21 cellular contexts compared by ENCODE assay signal in genomic region chr18:47247833-47248609, GRCh38. TPM values are rescaled to one million over a fixed set of nuclear protein-coding genes. Genes with fewer than 3 reads are reported as not detected.
DNase-seq lines count a peak whose midpoint lies in the region; ATAC-seq and TF ChIP-seq lines count a peak whose summit lies in the region.
"Had no signal": no experiment of that assay in that cellular context is flagged by ENCODE, and none has a peak within 500 bp of the region (broad histone marks: within the 10 kb centered on the region; RNA-seq: fewer than 3 reads in every experiment).

No MANE protein-coding gene starts in this region.

- peaks cover 6% of the 10 kb centered on the region for H3K9me3 ChIP-seq in MG63
- H3K9me3 ChIP-seq: BE2C, body of pancreas, lower lobe of right lung had no signal

- peaks cover 26% of the 10 kb centered on the region for H3K4me1 Mint-ChIP-seq in stimulated activated naive CD8-positive, alpha-beta T cell treated with anti-CD3 and anti-CD28 coated beads, Interleukin-15, Interleukin-2, amounts not matched to agents 100 ng/mL and 50 ng/mL, for 24 hours (ENCODE audit: low read depth)
- H3K4me1 Mint-ChIP-seq in activated T-helper 1 cell treated with anti-CD3 and anti-CD28 coated beads, Interleukin-12 subunit alpha, Interleukin-12 subunit beta, Interleukin-2, Interleukin-4 antibody, amounts not matched to agents 30 ng/mL and 10 ng/mL and 1 ng/mL, durations not matched to agents 14 hours and 24 hours and 36 hours (ENCODE audit: low read depth), result peaks cover 5% of the 10 kb centered on the region
- no peaks in the 10 kb centered on the region for H3K4me1 Mint-ChIP-seq in mesothelial cell of epicardium

- H3K9me3 Mint-ChIP-seq in stimulated activated naive CD8-positive, alpha-beta T cell treated with anti-CD3 and anti-CD28 coated beads, Interleukin-15, Interleukin-2, amounts not matched to agents 100 ng/mL and 50 ng/mL, for 24 hours, result peaks cover 8% of the 10 kb centered on the region
- H3K9me3 Mint-ChIP-seq in activated T-helper 1 cell treated with anti-CD3 and anti-CD28 coated beads, Interleukin-12 subunit alpha, Interleukin-12 subunit beta, Interleukin-2, Interleukin-4 antibody, amounts not matched to agents 30 ng/mL and 10 ng/mL and 1 ng/mL, durations not matched to agents 14 hours and 24 hours and 36 hours, result no peaks in the 10 kb centered on the region
- H3K9me3 Mint-ChIP-seq in mesothelial cell of epicardium, result peaks cover 5% of the 10 kb centered on the region

- peaks cover 71% of the 10 kb centered on the region for H3K27me3 ChIP-seq in MG63

- H3K27me3 Mint-ChIP-seq in stimulated activated naive CD8-positive, alpha-beta T cell treated with anti-CD3 and anti-CD28 coated beads, Interleukin-15, Interleukin-2, amounts not matched to agents 100 ng/mL and 50 ng/mL, for 24 hours, result peaks cover 77% of the 10 kb centered on the region
- H3K27me3 Mint-ChIP-seq in activated T-helper 1 cell treated with anti-CD3 and anti-CD28 coated beads, Interleukin-12 subunit alpha, Interleukin-12 subunit beta, Interleukin-2, Interleukin-4 antibody, amounts not matched to agents 30 ng/mL and 10 ng/mL and 1 ng/mL, durations not matched to agents 14 hours and 24 hours and 36 hours (ENCODE audit: insufficient read depth), result peaks cover 72% of the 10 kb centered on the region
- peaks cover 86% of the 10 kb centered on the region for H3K27me3 Mint-ChIP-seq in mesothelial cell of epicardium (ENCODE audit: low read depth)

- intact Hi-C loops in activated T-helper 1 cell treated with anti-CD3 and anti-CD28 coated beads, Interleukin-12 subunit alpha, Interleukin-12 subunit beta, Interleukin-2, Interleukin-4 antibody, amounts not matched to agents 30 ng/mL and 10 ng/mL and 1 ng/mL, durations not matched to agents 14 hours and 24 hours and 36 hours (cut with micrococcal nuclease), result loop anchor here (2.0 kb wide), 1 partner anchor 13 kb away; no protein-coding TSS in a partner anchor

- peak overlapping the region; percentile 3 for H3K4me3 Mint-ChIP-seq in stimulated activated naive CD8-positive, alpha-beta T cell treated with anti-CD3 and anti-CD28 coated beads, Interleukin-15, Interleukin-2, amounts not matched to agents 100 ng/mL and 50 ng/mL, for 24 hours
- no peak overlapping the region for H3K4me3 Mint-ChIP-seq in activated T-helper 1 cell treated with anti-CD3 and anti-CD28 coated beads, Interleukin-12 subunit alpha, Interleukin-12 subunit beta, Interleukin-2, Interleukin-4 antibody, amounts not matched to agents 30 ng/mL and 10 ng/mL and 1 ng/mL, durations not matched to agents 14 hours and 24 hours and 36 hours
- peak overlapping the region; percentile 13 for H3K4me3 Mint-ChIP-seq in mesothelial cell of epicardium

- no peak for TF ChIP-seq CTCF in mesothelial cell of epicardium (IDR thresholded peaks at IDR 0.05; ENCODE audit: unreplicated experiment)

- H3K36me3 Mint-ChIP-seq in stimulated activated naive CD8-positive, alpha-beta T cell treated with anti-CD3 and anti-CD28 coated beads, Interleukin-15, Interleukin-2, amounts not matched to agents 100 ng/mL and 50 ng/mL, for 24 hours (ENCODE audit: low read depth), result peaks cover 12% of the 10 kb centered on the region
- H3K36me3 Mint-ChIP-seq in activated T-helper 1 cell treated with anti-CD3 and anti-CD28 coated beads, Interleukin-12 subunit alpha, Interleukin-12 subunit beta, Interleukin-2, Interleukin-4 antibody, amounts not matched to agents 30 ng/mL and 10 ng/mL and 1 ng/mL, durations not matched to agents 14 hours and 24 hours and 36 hours (ENCODE audit: low read depth), result peaks cover 4% of the 10 kb centered on the region
- H3K36me3 Mint-ChIP-seq in mesothelial cell of epicardium, result no peaks in the 10 kb centered on the region

- DNase-seq in stimulated activated naive CD8-positive, alpha-beta T cell treated with anti-CD3 and anti-CD28 coated beads, Interleukin-15, Interleukin-2, amounts not matched to agents 100 U/mL and 50 U/mL, for 24 hours, result no peak
- no peak for DNase-seq in activated T-helper 1 cell treated with anti-CD3 and anti-CD28 coated beads, Interleukin-12 subunit alpha, Interleukin-12 subunit beta, Interleukin-2, Interleukin-4 antibody, amounts not matched to agents 30 ng/mL and 10 ng/mL and 1 ng/mL, durations not matched to agents 14 hours and 24 hours and 36 hours (ENCODE audit: low spot score)
- DNase-seq in mesothelial cell of epicardium (ENCODE audit: low spot score in 2 of 2, unreplicated experiment in 2 of 2), result no peak
- DNase-seq in NCI-H1417 treated with DMSO at 0.1 percent for 48 hours (lab: John Stamatoyannopoulos, UW), result no peak
- no peak for DNase-seq in MG63
- DNase-seq: activated CD8-positive, alpha-beta memory T cell treated with anti-CD3 and anti-CD28 coated beads, Interleukin-2, amount 50 U/mL, for 4 hours; BE2C; body of pancreas; HCEC 1CT; lower lobe of right lung; MV-4-11; NCI-H1930; NCI-H446 treated with DMSO at 0.1 percent for 48 hours; small intestine; stimulated activated CD4-positive, alpha-beta T cell treated with anti-CD3 and anti-CD28 coated beads, Interleukin-4, amount 100 ng/mL, for 1 hour; SW 1271 had no signal

- ATAC-seq in stimulated activated naive CD8-positive, alpha-beta T cell treated with anti-CD3 and anti-CD28 coated beads, Interleukin-15, Interleukin-2, amounts not matched to agents 100 U/mL and 50 U/mL, for 24 hours, result no peak
- ATAC-seq in HG02642 (IDR thresholded peaks at IDR 0.05; ENCODE audit: poor library complexity, unreplicated experiment), result no peak
- ATAC-seq: body of pancreas had no signal

- H3K36me3 ChIP-seq in MG63, result no peaks in the 10 kb centered on the region
- H3K36me3 ChIP-seq: BE2C, lower lobe of right lung had no signal

- no peak overlapping the region for H3K27ac Mint-ChIP-seq in stimulated activated naive CD8-positive, alpha-beta T cell treated with anti-CD3 and anti-CD28 coated beads, Interleukin-15, Interleukin-2, amounts not matched to agents 100 ng/mL and 50 ng/mL, for 24 hours
- peak overlapping the region; percentile 58 for H3K27ac Mint-ChIP-seq in activated T-helper 1 cell treated with anti-CD3 and anti-CD28 coated beads, Interleukin-12 subunit alpha, Interleukin-12 subunit beta, Interleukin-2, Interleukin-4 antibody, amounts not matched to agents 30 ng/mL and 10 ng/mL and 1 ng/mL, durations not matched to agents 14 hours and 24 hours and 36 hours
- no peak overlapping the region for H3K27ac Mint-ChIP-seq in mesothelial cell of epicardium
- H3K27ac Mint-ChIP-seq: progenitor cell of endocrine pancreas had no signal

- H3K4me3 ChIP-seq in MG63, result no peak overlapping the region
- H3K4me3 ChIP-seq: body of pancreas, lower lobe of right lung had no signal

RNA-seq across cellular contexts. Expression of gene SKOR2, which starts 3.4 kb away (rescaled TPM):
- total RNA-seq in activated T-helper 1 cell treated with anti-CD3 and anti-CD28 coated beads, Interleukin-12 subunit alpha, Interleukin-12 subunit beta, Interleukin-2, Interleukin-4 antibody, amounts not matched to agents 30 ng/mL and 10 ng/mL and 1 ng/mL, durations not matched to agents 14 hours and 24 hours and 36 hours, result not detected in 2 replicates
- total RNA-seq in mesothelial cell of epicardium, result not detected in 3 replicates
- not detected in 2 replicates for total RNA-seq in MG63 (2014; rRNA removed; shearing (Covaris generic); ENCODE audit: low replicate concordance)
- total RNA-seq: body of pancreas, G401, lower lobe of right lung, myocyte, progenitor cell of endocrine pancreas had no signal
